Comparison of ENCODE assay signal across 27 cellular contexts in the genomic region with DNA sequence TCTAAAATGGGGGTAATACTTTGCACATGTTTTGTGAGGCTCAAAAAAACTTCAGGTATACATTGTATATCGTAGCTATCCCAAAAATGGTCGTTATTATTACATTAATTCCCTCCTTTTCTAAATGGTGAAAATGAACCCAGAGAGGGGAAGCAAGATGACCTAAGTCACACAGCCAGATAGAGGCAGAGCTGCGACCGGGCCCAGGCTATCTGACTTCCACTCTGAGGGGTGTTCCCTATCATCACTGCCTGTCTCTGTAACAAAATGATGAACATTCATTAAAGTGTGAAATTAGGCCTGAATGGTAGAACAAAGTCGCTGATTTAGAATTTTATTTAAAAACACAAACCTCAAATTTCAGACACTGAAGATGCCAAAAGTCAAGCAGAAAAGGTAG. TPM values are rescaled to one million over a fixed set of nuclear protein-coding genes. Genes with fewer than 3 reads are reported as not detected.
A peak's percentile ranks its signal among the peaks of the same experiment; 100 is the strongest.
DNase-seq lines count a peak whose midpoint lies in the region; ATAC-seq, FAIRE-seq and TF ChIP-seq lines count a peak whose summit lies in the region.
"Had no signal": no experiment of that assay in that cellular context is flagged by ENCODE, and none has a peak within 500 bp of the region (broad histone marks: within the 10 kb centered on the region; RNA-seq: fewer than 3 reads in every experiment).

No MANE protein-coding gene starts in this region.

- BruUV-seq in K562 (replicated peaks; lab: Mats Ljungman, UMichigan) (no TSS peak), PC-9 (replicated peaks; lab: Mats Ljungman, UMichigan) (no TSS peak)

- TF ChIP-seq CTCF in K562 (IDR thresholded peaks at IDR 0.05 in 2 of 3, conservative IDR thresholded peaks at IDR 0.05 in 1 of 3; ENCODE audit: insufficient read depth in 2 of 3, low read depth in 1 of 3, low read length in 3 of 3) (no peak), esophagus muscularis mucosa (IDR thresholded peaks at IDR 0.05) (no peak), PC-9 (conservative IDR thresholded peaks at IDR 0.05) (no peak), type B pancreatic cell (conservative IDR thresholded peaks at IDR 0.05) (no peak), endothelial cell (IDR thresholded peaks at IDR 0.05; ENCODE audit: unreplicated experiment) (no peak)

- H3K36me3 ChIP-seq in K562 (ENCODE audit: control insufficient read depth, insufficient read depth, low read length), result no peaks in the 10 kb centered on the region
- H3K36me3 ChIP-seq in esophagus muscularis mucosa, result no peaks in the 10 kb centered on the region
- no peaks in the 10 kb centered on the region for H3K36me3 ChIP-seq in PC-9 (ENCODE audit: low read depth)
- H3K36me3 ChIP-seq: BE2C, BLaER1 had no signal

- H3K9me1 ChIP-seq in K562 (ENCODE audit: control insufficient read depth, insufficient read depth, low read length), result no peaks in the 10 kb centered on the region

- in situ Hi-C loops in K562 (cut with MboI), result no loop called here

- intact Hi-C loops in K562 (cut with micrococcal nuclease) (no loop called here), esophagus muscularis mucosa (cut with DNase I) (no loop called here), PC-9 (cut with micrococcal nuclease; ENCODE audit: unreplicated experiment) (no loop called here)

- no peak overlapping the region for H3K27ac Mint-ChIP-seq in type B pancreatic cell
- H3K27ac Mint-ChIP-seq in endothelial cell (ENCODE audit: unreplicated experiment), result no peak overlapping the region
- H3K27ac Mint-ChIP-seq: CD14-positive monocyte; CD4-positive, alpha-beta memory T cell; CD4-positive, CD25-positive, alpha-beta regulatory T cell; CD8-positive, alpha-beta memory T cell had no signal

- H2AFZ ChIP-seq in K562 (ENCODE audit: low read depth, low read length) (no peak overlapping the region), PC-9 (no peak overlapping the region)

- FAIRE-seq in K562 (lab: Jason Lieb, UNC), result no peak
- FAIRE-seq: A204.1, GM12878, GM12892, GM18507 had no signal

- WGBS in K562 (ENCODE audit: insufficient coverage, low coverage, missing lambda C conversion rate), result 2% methylated on average over 5 of the region's 5 CpGs
- WGBS in esophagus muscularis mucosa, result 89% methylated on average over 5 of the region's 5 CpGs

- no peak for TF ChIP-seq EP300 in K562 (IDR thresholded peaks at IDR 0.05; ENCODE audit: low read length)
- TF ChIP-seq EP300 in esophagus muscularis mucosa (IDR thresholded peaks at IDR 0.05), result no peak

- H3K4me3 ChIP-seq in K562 (no peak overlapping the region), esophagus muscularis mucosa (no peak overlapping the region), PC-9 (no peak overlapping the region)
- H3K4me3 ChIP-seq: BLaER1, GM12878 had no signal

- POLR2A ChIA-PET in K562 (lab: Yijun Ruan, JAX), result no interaction called here
- POLR2A ChIA-PET in PC-9 (lab: Charles Lee; ENCODE audit: unreplicated experiment), result no interaction called here

- TF ChIP-seq POLR2A in K562 (conservative IDR thresholded peaks at IDR 0.05), result no peak
- TF ChIP-seq POLR2A in esophagus muscularis mucosa (IDR thresholded peaks at IDR 0.05; ENCODE audit: low read depth), result no peak

- no peak overlapping the region for H3K4me2 ChIP-seq in K562 (ENCODE audit: insufficient read depth, low read length)
- H3K4me2 ChIP-seq in PC-9, result no peak overlapping the region
- H3K4me2 ChIP-seq: BLaER1 had no signal

- H3K9ac ChIP-seq in K562 (ENCODE audit: insufficient read depth in 1 of 2, low read depth in 2 of 2, low read length in 2 of 2), result no peak overlapping the region
- H3K9ac ChIP-seq: BLaER1 had no signal

- H4K20me1 ChIP-seq in K562 (replicated peaks; ENCODE audit: control insufficient read depth, insufficient read depth, low read length) (no peaks in the 10 kb centered on the region), PC-9 (ENCODE audit: insufficient read depth) (no peaks in the 10 kb centered on the region)
- H4K20me1 ChIP-seq: BLaER1 had no signal

- H3K4me1 Mint-ChIP-seq in type B pancreatic cell (ENCODE audit: unreplicated experiment), result no peaks in the 10 kb centered on the region
- no peaks in the 10 kb centered on the region for H3K4me1 Mint-ChIP-seq in endothelial cell (ENCODE audit: unreplicated experiment)
- H3K4me1 Mint-ChIP-seq: CD14-positive monocyte; CD8-positive, alpha-beta memory T cell had no signal

- H3K4me3 Mint-ChIP-seq in type B pancreatic cell (no peak overlapping the region), endothelial cell (ENCODE audit: unreplicated experiment) (no peak overlapping the region)
- H3K4me3 Mint-ChIP-seq: CD14-positive monocyte; CD4-positive, alpha-beta memory T cell; CD4-positive, CD25-positive, alpha-beta regulatory T cell; CD8-positive, alpha-beta memory T cell had no signal

- TF ChIP-seq RAD21 in K562 (CRISPR knock-in tag; conservative IDR thresholded peaks at IDR 0.05 in 1 of 2, IDR thresholded peaks at IDR 0.05 in 1 of 2), result no peak

- H3K27me3 Mint-ChIP-seq in type B pancreatic cell, result peaks cover 17% of the 10 kb centered on the region
- H3K27me3 Mint-ChIP-seq in endothelial cell (ENCODE audit: unreplicated experiment), result no peaks in the 10 kb centered on the region

- no peaks in the 10 kb centered on the region for H3K36me3 Mint-ChIP-seq in type B pancreatic cell
- no peaks in the 10 kb centered on the region for H3K36me3 Mint-ChIP-seq in endothelial cell (ENCODE audit: low read depth, unreplicated experiment)
- H3K36me3 Mint-ChIP-seq: CD14-positive monocyte; CD4-positive, CD25-positive, alpha-beta regulatory T cell; CD8-positive, alpha-beta memory T cell had no signal

- H3K4me1 ChIP-seq in K562 (replicated peaks in 1 of 2; ENCODE audit: control insufficient read depth in 2 of 2, insufficient read depth in 2 of 2, low read length in 2 of 2) (no peaks in the 10 kb centered on the region), esophagus muscularis mucosa (no peaks in the 10 kb centered on the region), PC-9 (replicated peaks; ENCODE audit: insufficient read depth) (no peaks in the 10 kb centered on the region)
- H3K4me1 ChIP-seq: BE2C, BLaER1 had no signal

- DNase-seq in K562 (ENCODE audit: extremely low read depth in 1 of 4, low spot score in 3 of 4) (no peak), esophagus muscularis mucosa (ENCODE audit: extremely low spot score) (peak; percentile 91), PC-9 (no peak), type B pancreatic cell (ENCODE audit: extremely low spot score, unreplicated experiment) (no peak), endothelial cell (ENCODE audit: low spot score) (no peak)
- DNase-seq: 8988T; ACHN; BE2C; C1 segment of cervical spinal cord; CD4-positive, alpha-beta memory T cell; CD4-positive, CD25-positive, alpha-beta regulatory T cell; CD8-positive, alpha-beta memory T cell; COR-L47; DMS 273 treated with DMSO at 0.1 percent for 48 hours; DMS153; DMS53; DMS79; DND-41; EL; GDM1 had no signal

- peaks cover 36 to 57% of the 10 kb centered on the region in 2 experiments; a peak in 4 of 5 replicates for H3K27me3 ChIP-seq in K562 (ENCODE audit: control insufficient read depth in 2 of 2, insufficient read depth in 2 of 2, low read length in 2 of 2)
- peaks cover 0 to 46% (median 0%) of the 10 kb centered on the region in 4 donors for H3K27me3 ChIP-seq in esophagus muscularis mucosa
- peaks cover 98% of the 10 kb centered on the region for H3K27me3 ChIP-seq in PC-9 (ENCODE audit: insufficient read depth, low read depth)
- H3K27me3 ChIP-seq: BE2C, BLaER1 had no signal

- H3K9me3 ChIP-seq in K562 (replicated peaks; ENCODE audit: control insufficient read depth, insufficient read depth, low read depth, low read length) (no peaks in the 10 kb centered on the region), esophagus muscularis mucosa (peaks cover 0 to 4% (median 0%) of the 10 kb centered on the region in 4 donors), PC-9 (ENCODE audit: insufficient read depth, low read depth) (no peaks in the 10 kb centered on the region)
- H3K9me3 ChIP-seq: BE2C, BLaER1 had no signal

- no peaks in the 10 kb centered on the region for H3K9me2 ChIP-seq in PC-9 (ENCODE audit: insufficient read depth)

- H3F3A ChIP-seq in PC-9 (ENCODE audit: insufficient read depth, low read depth), result no peaks in the 10 kb centered on the region

- H3K27ac ChIP-seq in K562 (ENCODE audit: extremely low read depth, low read depth, low read length), result no peak overlapping the region
- H3K27ac ChIP-seq in esophagus muscularis mucosa (replicated peaks in 1 of 4), result no peak overlapping the region
- no peak overlapping the region for H3K27ac ChIP-seq in PC-9
- H3K27ac ChIP-seq: BLaER1 had no signal

- CTCF ChIA-PET in K562 (lab: Yijun Ruan, JAX; ENCODE audit: low intra/inter-chr PET ratio) (no interaction called here), PC-9 (lab: Charles Lee) (no interaction called here)

- no peaks in the 10 kb centered on the region for H3K9me3 Mint-ChIP-seq in type B pancreatic cell
- no peaks in the 10 kb centered on the region for H3K9me3 Mint-ChIP-seq in endothelial cell (ENCODE audit: unreplicated experiment)

- ATAC-seq in K562, result no peak
- ATAC-seq: GM12878 had no signal

- H3K79me2 ChIP-seq in K562 (ENCODE audit: control insufficient read depth, insufficient read depth, low read length), result no peaks in the 10 kb centered on the region
- H3K79me2 ChIP-seq in PC-9 (ENCODE audit: low read depth), result no peaks in the 10 kb centered on the region

RNA-seq across cellular contexts. Expression of a gene that starts 29.1 kb away (rescaled TPM):
- not detected in 2 replicates for total RNA-seq in K562 (2011; cell fraction: chromatin; rRNA removed; ENCODE audit: low replicate concordance)
- total RNA-seq in K562 (2011; cell fraction: nucleolus; rRNA removed), result not detected in 2 replicates
- total RNA-seq in K562 (2011; cell fraction: nucleoplasm; rRNA removed), result not detected in 2 replicates
- total RNA-seq in K562 (2014; rRNA removed) (not detected in 2 replicates), K562 (2014; rRNA removed; fragmentation: Illumina TruSeq; extraction: Trizol) (not detected in 2 replicates), K562 (2015; rRNA removed; fragmentation: Illumina TruSeq; extraction: Trizol) (not detected in 2 replicates), K562 (2021) (not detected in 2 replicates), esophagus muscularis mucosa (1 to 10 TPM; 1.2 to 2.6 (median 1.9) TPM), PC-9 (2021) (0.13 and 0.15 TPM in 2 replicates), type B pancreatic cell (ENCODE audit: low replicate concordance) (3.6 and 7.5 TPM in 2 replicates), endothelial cell (ENCODE audit: unreplicated experiment) (0.10 TPM)
- polyA plus RNA-seq in K562 (2011; rRNA removed) (not detected in 2 replicates), K562 (2014; fragmentation: Illumina TruSeq; extraction: Trizol) (not detected in 2 replicates), K562 (2014; fragmentation: Nextera tagmentation; extraction: Ambion mirVana) (not detected), K562 (2014; rRNA removed) (0.01 and 0.04 TPM in 2 replicates)
- polyA plus RNA-seq in K562 (2011; cell fraction: cytosol; rRNA removed), result 0.01 TPM in 1 of 2 replicates, not detected in the other
- not detected in 2 replicates for polyA plus RNA-seq in K562 (2011; cell fraction: nucleus; rRNA removed)
- 0.03 TPM in 1 of 2 replicates, not detected in the other for polyA plus RNA-seq in K562 (2012)
- polyA minus RNA-seq in K562 (2011; rRNA and poly(A)+ RNA removed), result not detected in 2 replicates
- not detected in 2 replicates for polyA minus RNA-seq in K562 (2011; cell fraction: cytosol; rRNA and poly(A)+ RNA removed)
- polyA minus RNA-seq in K562 (2011; cell fraction: nucleus; rRNA and poly(A)+ RNA removed), result not detected in 2 replicates
- total RNA-seq: CD4-positive, alpha-beta memory T cell; CD4-positive, CD25-positive, alpha-beta regulatory T cell; CD8-positive, alpha-beta memory T cell had no signal
- polyA plus RNA-seq: AG04450; CD14-positive monocyte; CD4-positive, alpha-beta memory T cell; CD4-positive, CD25-positive, alpha-beta regulatory T cell; CD8-positive, alpha-beta memory T cell had no signal

RNA-seq across cellular contexts. Expression of a gene that starts 46.0 kb away (rescaled TPM):
- 25.3 and 55.8 TPM in 2 replicates for total RNA-seq in K562 (2011; cell fraction: chromatin; rRNA removed; ENCODE audit: low replicate concordance)
- total RNA-seq in K562 (2011; cell fraction: nucleolus; rRNA removed), result 18.7 and 19.3 TPM in 2 replicates
- total RNA-seq in K562 (2011; cell fraction: nucleoplasm; rRNA removed), result 38.6 and 71.2 TPM in 2 replicates
- total RNA-seq in K562 (2014; rRNA removed) (60.6 and 70.0 TPM in 2 replicates), K562 (2014; rRNA removed; fragmentation: Illumina TruSeq; extraction: Trizol) (96.1 and 109 TPM in 2 replicates), K562 (2015; rRNA removed; fragmentation: Illumina TruSeq; extraction: Trizol) (83.8 and 90.4 TPM in 2 replicates), K562 (2021) (178 and 180 TPM in 2 replicates), esophagus muscularis mucosa (100 to 1,000 TPM; 121 to 140 (median 130) TPM), PC-9 (2021) (194 and 249 TPM in 2 replicates), type B pancreatic cell (ENCODE audit: low replicate concordance) (153 and 183 TPM in 2 replicates), endothelial cell (ENCODE audit: unreplicated experiment) (183 TPM)
- polyA plus RNA-seq in K562 (2011; rRNA removed) (67.3 and 93.0 TPM in 2 replicates), K562 (2014; fragmentation: Illumina TruSeq; extraction: Trizol) (166 and 185 TPM in 2 replicates), K562 (2014; fragmentation: Nextera tagmentation; extraction: Ambion mirVana) (100 to 1,000 TPM; 106 to 124 TPM), K562 (2014; rRNA removed) (78.1 and 78.3 TPM in 2 replicates)
- polyA plus RNA-seq in K562 (2011; cell fraction: cytosol; rRNA removed), result 28.7 and 49.4 TPM in 2 replicates
- 22.9 and 33.5 TPM in 2 replicates for polyA plus RNA-seq in K562 (2011; cell fraction: nucleus; rRNA removed)
- polyA plus RNA-seq in K562 (2012), result 138 and 141 TPM in 2 replicates
- polyA minus RNA-seq in K562 (2011; rRNA and poly(A)+ RNA removed), result 67.1 and 73.1 TPM in 2 replicates
- polyA minus RNA-seq in K562 (2011; cell fraction: cytosol; rRNA and poly(A)+ RNA removed), result 41.1 and 51.6 TPM in 2 replicates
- 14.5 and 26.2 TPM in 2 replicates for polyA minus RNA-seq in K562 (2011; cell fraction: nucleus; rRNA and poly(A)+ RNA removed)
